In the genomic region with DNA sequence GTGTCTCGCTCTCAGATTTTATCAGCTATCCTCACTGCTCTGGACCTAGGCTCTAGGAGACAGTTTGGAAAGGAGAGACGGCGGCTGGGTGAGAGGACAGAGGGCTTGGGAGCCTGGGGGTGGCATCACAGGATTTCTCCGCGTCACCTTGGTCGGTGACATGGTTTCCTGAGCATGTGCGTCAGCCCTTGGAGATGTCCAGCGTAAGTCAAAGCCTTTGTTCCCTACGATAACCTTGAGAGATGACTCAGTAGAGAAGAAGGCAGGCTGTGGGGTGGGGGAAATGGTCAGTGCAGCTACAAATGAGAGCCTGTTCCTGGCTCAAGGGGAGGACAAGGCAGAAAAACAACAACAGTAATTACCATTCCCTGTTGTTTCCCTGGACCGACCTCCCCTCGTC, we compare ENCODE assay signal across 25 cellular contexts.
DNase-seq lines count a peak whose midpoint lies in the region; TF ChIP-seq lines count a peak whose summit lies in the region.
"Had no signal": no experiment of that assay in that cellular context is flagged by ENCODE, and none has a peak within 500 bp of the region (broad histone marks: within the 10 kb centered on the region; RNA-seq: fewer than 3 reads in every experiment).

No MANE protein-coding gene starts in this region.

- no peak overlapping the region for H3K4me2 ChIP-seq in hepatocyte
- H3K4me2 ChIP-seq: BLaER1 treated with 17β-estradiol and CSF1 and Interleukin-3, amounts not matched to agents 10 nM and 100 nM had no signal

- CTCF ChIA-PET in activated CD4-positive, alpha-beta memory T cell treated with anti-CD3 and anti-CD28 coated beads for 36 hours (lab: Charles Lee), result interaction anchor here (0.6 kb wide), 1 partner anchor 1144 kb away, joined by 3 read pairs; no protein-coding TSS in a partner anchor

- H4K20me1 ChIP-seq in hepatocyte (ENCODE audit: insufficient read depth, poor library complexity, severe bottlenecking), result no peaks in the 10 kb centered on the region
- H4K20me1 ChIP-seq: BLaER1 treated with 17β-estradiol and CSF1 and Interleukin-3, amounts not matched to agents 10 nM and 100 nM had no signal

- no peaks in the 10 kb centered on the region for H3K27me3 Mint-ChIP-seq in chondrocyte (ENCODE audit: low read depth)
- H3K27me3 Mint-ChIP-seq in activated CD4-positive, alpha-beta memory T cell treated with anti-CD3 and anti-CD28 coated beads for 36 hours, result no peaks in the 10 kb centered on the region
- H3K27me3 Mint-ChIP-seq: activated B cell treated with CpG ODN at 0.5 μM for 24 hours; activated naive CD8-positive, alpha-beta T cell treated with anti-CD3 and anti-CD28 coated beads, Interleukin-2, amount 50 U/mL, for 24 hours; central memory CD8-positive, alpha-beta T cell; stimulated activated memory B cell treated with anti-CD40 and anti-IgM and Interleukin-4, amounts not matched to agents 10 μg/mL and 1 μg/mL and 100 μg/mL, for 72 hours had no signal

- POLR2A ChIA-PET in activated CD4-positive, alpha-beta memory T cell treated with anti-CD3 and anti-CD28 coated beads for 36 hours (lab: Charles Lee), result no interaction called here

- no peaks in the 10 kb centered on the region for H3K36me3 ChIP-seq in hepatocyte (replicated peaks; ENCODE audit: insufficient read depth, low read depth)
- H3K36me3 ChIP-seq: BLaER1 treated with 17β-estradiol and CSF1 and Interleukin-3, amounts not matched to agents 10 nM and 100 nM; thyroid gland had no signal

- H3K4me1 ChIP-seq in hepatocyte (ENCODE audit: insufficient read depth), result peaks cover 4% of the 10 kb centered on the region
- H3K4me1 ChIP-seq: thyroid gland had no signal

- no peaks in the 10 kb centered on the region for H3K36me3 Mint-ChIP-seq in chondrocyte (ENCODE audit: low read depth)
- H3K36me3 Mint-ChIP-seq in activated CD4-positive, alpha-beta memory T cell treated with anti-CD3 and anti-CD28 coated beads for 36 hours, result peaks cover 3% of the 10 kb centered on the region
- H3K36me3 Mint-ChIP-seq: stimulated activated memory B cell treated with anti-CD40 and anti-IgM and Interleukin-4, amounts not matched to agents 10 μg/mL and 1 μg/mL and 100 μg/mL, for 72 hours had no signal

- H3K9me2 ChIP-seq in hepatocyte (replicated peaks; ENCODE audit: insufficient read depth), result no peaks in the 10 kb centered on the region

- H3K9me3 Mint-ChIP-seq in chondrocyte (ENCODE audit: low read depth), result peaks cover 4% of the 10 kb centered on the region
- H3K9me3 Mint-ChIP-seq in activated CD4-positive, alpha-beta memory T cell treated with anti-CD3 and anti-CD28 coated beads for 36 hours, result peaks cover 4% of the 10 kb centered on the region
- H3K9me3 Mint-ChIP-seq: activated B cell treated with CpG ODN at 0.5 μM for 24 hours; stimulated activated memory B cell treated with anti-CD40 and anti-IgM and Interleukin-4, amounts not matched to agents 10 μg/mL and 1 μg/mL and 100 μg/mL, for 72 hours had no signal

- no peak overlapping the region for H3K4me3 ChIP-seq in hepatocyte
- H3K4me3 ChIP-seq: BLaER1 treated with 17β-estradiol and CSF1 and Interleukin-3, amounts not matched to agents 10 nM and 100 nM; GM23248; K562; thyroid gland had no signal

- no peak overlapping the region for H3K27ac Mint-ChIP-seq in chondrocyte (ENCODE audit: unreplicated experiment)
- H3K27ac Mint-ChIP-seq in activated CD4-positive, alpha-beta memory T cell treated with anti-CD3 and anti-CD28 coated beads for 36 hours, result no peak overlapping the region
- H3K27ac Mint-ChIP-seq: activated B cell treated with CpG ODN at 0.5 μM for 24 hours; activated naive CD8-positive, alpha-beta T cell treated with anti-CD3 and anti-CD28 coated beads, Interleukin-2, amount 50 U/mL, for 24 hours; activated T-helper 1 cell treated with anti-CD3 and anti-CD28 coated beads, Interleukin-12 subunit alpha, Interleukin-12 subunit beta, Interleukin-2, Interleukin-4 antibody, amounts not matched to agents 30 ng/mL and 10 ng/mL and 1 ng/mL, durations not matched to agents 14 hours and 24 hours and 36 hours; stimulated activated memory B cell treated with anti-CD40 and anti-IgM and Interleukin-4, amounts not matched to agents 10 μg/mL and 1 μg/mL and 100 μg/mL, for 72 hours; T-helper 1 cell treated with Interleukin-12 subunit alpha and Interleukin-12 subunit beta and Interleukin-4 antibody, amounts not matched to agents 30 μg/mL and 1 μg/mL, for 36 hours had no signal

- no peaks in the 10 kb centered on the region for H3K27me3 ChIP-seq in hepatocyte
- H3K27me3 ChIP-seq: BLaER1 treated with 17β-estradiol and CSF1 and Interleukin-3, amounts not matched to agents 10 nM and 100 nM; thyroid gland had no signal

- no peaks in the 10 kb centered on the region for H3K9me3 ChIP-seq in hepatocyte (ENCODE audit: low read depth)
- H3K9me3 ChIP-seq: BLaER1 treated with 17β-estradiol and CSF1 and Interleukin-3, amounts not matched to agents 10 nM and 100 nM; thyroid gland had no signal

- no peak overlapping the region for H2AFZ ChIP-seq in hepatocyte
- H2AFZ ChIP-seq: GM23248 had no signal

- intact Hi-C loops in activated CD4-positive, alpha-beta memory T cell treated with anti-CD3 and anti-CD28 coated beads for 36 hours (cut with micrococcal nuclease), result no loop called here

- TF ChIP-seq CTCF in hepatocyte (IDR thresholded peaks at IDR 0.05; ENCODE audit: poor library complexity) (no peak), chondrocyte (IDR thresholded peaks at IDR 0.05) (no peak)

- H3K79me2 ChIP-seq in hepatocyte, result no peaks in the 10 kb centered on the region

- no peak overlapping the region for H3K4me3 Mint-ChIP-seq in chondrocyte (ENCODE audit: unreplicated experiment)
- H3K4me3 Mint-ChIP-seq in activated CD4-positive, alpha-beta memory T cell treated with anti-CD3 and anti-CD28 coated beads for 36 hours, result no peak overlapping the region
- H3K4me3 Mint-ChIP-seq: activated B cell treated with CpG ODN at 0.5 μM for 24 hours; activated naive CD8-positive, alpha-beta T cell treated with anti-CD3 and anti-CD28 coated beads, Interleukin-2, amount 50 U/mL, for 24 hours; activated T-helper 1 cell treated with anti-CD3 and anti-CD28 coated beads, Interleukin-12 subunit alpha, Interleukin-12 subunit beta, Interleukin-2, Interleukin-4 antibody, amounts not matched to agents 30 ng/mL and 10 ng/mL and 1 ng/mL, durations not matched to agents 14 hours and 24 hours and 36 hours; central memory CD8-positive, alpha-beta T cell; stimulated activated memory B cell treated with anti-CD40 and anti-IgM and Interleukin-4, amounts not matched to agents 10 μg/mL and 1 μg/mL and 100 μg/mL, for 72 hours; T-helper 1 cell treated with Interleukin-12 subunit alpha and Interleukin-12 subunit beta and Interleukin-4 antibody, amounts not matched to agents 30 μg/mL and 1 μg/mL, for 36 hours had no signal

- 72% methylated on average over 11 of the region's 11 CpGs for WGBS in hepatocyte (ENCODE audit: low lambda C conversion rate, missing lambda C conversion rate)

- peak; percentile 93 for DNase-seq in A172 (ENCODE audit: low spot score)
- DNase-seq in HT-29 (ENCODE audit: low spot score), result peak; percentile 31
- DNase-seq in amniotic epithelial cell (ENCODE audit: low read depth), result peak; percentile 88
- no peak for DNase-seq in hepatocyte (ENCODE audit: low spot score)
- no peak for DNase-seq in chondrocyte (ENCODE audit: low spot score)
- no peak for DNase-seq in activated CD4-positive, alpha-beta memory T cell treated with anti-CD3 and anti-CD28 coated beads for 36 hours
- no peak for DNase-seq in globus pallidus (ENCODE audit: low spot score)
- DNase-seq in DMS114 treated with DMSO at 0.1 percent for 48 hours (lab: John Stamatoyannopoulos, UW; ENCODE audit: unreplicated experiment), result no peak
- DNase-seq: activated B cell treated with CpG ODN at 0.5 μM for 24 hours; activated CD8-positive, alpha-beta memory T cell treated with anti-CD3 and anti-CD28 coated beads for 24 hours; activated naive CD8-positive, alpha-beta T cell treated with anti-CD3 and anti-CD28 coated beads, Interleukin-2, amount 50 U/mL, for 24 hours; DMS 273 treated with DMSO at 0.1 percent for 48 hours; GM23248; left colon; NCI-H2029 treated with DMSO at 0.1 percent for 48 hours; NCI-H510A treated with DMSO at 0.1 percent for 48 hours; nucleus accumbens; retina; thyroid gland had no signal

- H3K27ac ChIP-seq in hepatocyte, result peak overlapping the region; percentile 12
- H3K27ac ChIP-seq: BLaER1 treated with 17β-estradiol and CSF1 and Interleukin-3, amounts not matched to agents 10 nM and 100 nM; GM23248; thyroid gland had no signal

- H3K4me1 Mint-ChIP-seq in chondrocyte (ENCODE audit: low read depth), result no peaks in the 10 kb centered on the region
- H3K4me1 Mint-ChIP-seq in activated CD4-positive, alpha-beta memory T cell treated with anti-CD3 and anti-CD28 coated beads for 36 hours (ENCODE audit: low read depth), result no peaks in the 10 kb centered on the region
- H3K4me1 Mint-ChIP-seq: activated B cell treated with CpG ODN at 0.5 μM for 24 hours; activated naive CD8-positive, alpha-beta T cell treated with anti-CD3 and anti-CD28 coated beads, Interleukin-2, amount 50 U/mL, for 24 hours; central memory CD8-positive, alpha-beta T cell; stimulated activated memory B cell treated with anti-CD40 and anti-IgM and Interleukin-4, amounts not matched to agents 10 μg/mL and 1 μg/mL and 100 μg/mL, for 72 hours had no signal

Comparison
In these comparisons a context has a peak if more than half of its experiments do, and no peak if none do; other contexts are left out.
1. DNase-seq: peak in A172 (single experiment), HT-29 (single experiment) and amniotic epithelial cell (single experiment); none in hepatocyte (single experiment), chondrocyte (single experiment), activated CD4-positive, alpha-beta memory T cell treated with anti-CD3 and anti-CD28 coated beads for 36 hours (single experiment), globus pallidus (single experiment) and DMS114 treated with DMSO at 0.1 percent for 48 hours (single experiment).